Comparison of ENCODE assay signal across 18 cellular contexts in the genomic region with DNA sequence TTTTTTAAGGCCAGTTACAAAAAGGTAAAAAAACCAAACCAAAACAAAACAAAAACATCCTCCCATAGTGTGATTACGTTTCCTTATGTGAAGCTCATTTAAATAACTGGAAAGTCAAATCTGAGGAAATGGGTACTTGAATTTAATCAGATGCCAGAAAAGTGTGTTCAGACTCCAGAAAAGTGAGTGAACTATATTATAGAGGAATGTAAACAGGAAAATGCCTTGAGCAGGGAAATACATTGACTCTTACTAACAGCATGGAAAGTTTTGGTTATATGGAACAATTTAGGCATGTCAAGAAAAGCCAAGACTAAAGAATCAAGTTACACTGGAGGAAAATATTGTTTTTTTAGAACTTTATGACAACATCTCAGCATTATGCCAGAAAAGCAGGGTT. TPM values are rescaled to one million over a fixed set of nuclear protein-coding genes. Genes with fewer than 3 reads are reported as not detected.
DNase-seq lines count a peak whose midpoint lies in the region; ATAC-seq, FAIRE-seq and TF ChIP-seq lines count a peak whose summit lies in the region.
"Had no signal": no experiment of that assay in that cellular context is flagged by ENCODE, and none has a peak within 500 bp of the region (broad histone marks: within the 10 kb centered on the region; RNA-seq: fewer than 3 reads in every experiment).

No MANE protein-coding gene starts in this region.

- H2BK12ac ChIP-seq in H1 (ENCODE audit: low read depth, low read length) (no peak overlapping the region), neuronal stem cell (ENCODE audit: low read length) (no peak overlapping the region)

- peaks cover 14% of the 10 kb centered on the region for H3K4me1 Mint-ChIP-seq in osteocyte (ENCODE audit: unreplicated experiment)
- H3K4me1 Mint-ChIP-seq: central memory CD8-positive, alpha-beta T cell had no signal

- POLR2A ChIA-PET in H1 (lab: Charles Lee; ENCODE audit: partially characterized antibody), result interaction anchor here (1.5 kb wide), 1 partner anchor 18 kb away, joined by 3 read pairs; no protein-coding TSS in a partner anchor

- H2AK5ac ChIP-seq in H1 (ENCODE audit: low read depth, low read length) (no peak overlapping the region), neuronal stem cell (ENCODE audit: low read depth, low read length) (no peak overlapping the region)

- no peak overlapping the region for H3K9ac ChIP-seq in OCI-LY3 (ENCODE audit: low read length)
- no peak overlapping the region for H3K9ac ChIP-seq in H1 (replicated peaks in 1 of 4; ENCODE audit: extremely low read depth in 1 of 4, low read depth in 3 of 4, low read length in 3 of 4)
- no peak overlapping the region for H3K9ac ChIP-seq in neuronal stem cell (ENCODE audit: low read depth, low read length, poor library complexity)

- intact Hi-C loops in Right ventricle myocardium superior (cut with DNase I), result no loop called here

- no peak overlapping the region for H2BK20ac ChIP-seq in H1 (ENCODE audit: low read length)

- H4K20me1 ChIP-seq in OCI-LY3 (ENCODE audit: insufficient read depth, low read length), result no peaks in the 10 kb centered on the region
- no peaks in the 10 kb centered on the region for H4K20me1 ChIP-seq in H1 (replicated peaks in 1 of 2; ENCODE audit: control insufficient read depth in 1 of 2, insufficient read depth in 2 of 2, low read length in 2 of 2)

- H3K36me3 Mint-ChIP-seq in osteocyte (ENCODE audit: unreplicated experiment), result no peaks in the 10 kb centered on the region
- H3K36me3 Mint-ChIP-seq: CD8-positive, alpha-beta memory T cell had no signal

- no peak for ATAC-seq in Right ventricle myocardium superior (ENCODE audit: poor library complexity)
- ATAC-seq: stimulated activated naive CD8-positive, alpha-beta T cell treated with anti-CD3 and anti-CD28 coated beads, Interleukin-15, Interleukin-2, amounts not matched to agents 100 U/mL and 50 U/mL, for 24 hours had no signal

- no peak overlapping the region for H2BK120ac ChIP-seq in H1 (replicated peaks; ENCODE audit: low read depth, low read length)
- no peak overlapping the region for H2BK120ac ChIP-seq in neuronal stem cell (ENCODE audit: low read depth, low read length)

- peak; percentile 77 for DNase-seq in HCEC 1CT
- no peak for DNase-seq in H1 (ENCODE audit: low read depth in 1 of 2, low spot score in 2 of 2)
- no peak for DNase-seq in osteocyte (ENCODE audit: extremely low spot score, unreplicated experiment)
- DNase-seq in Right ventricle myocardium superior, result no peak
- DNase-seq in neuronal stem cell (ENCODE audit: low spot score), result no peak
- no peak for DNase-seq in NCI-H510A treated with DMSO at 0.1 percent for 48 hours (lab: John Stamatoyannopoulos, UW)
- DNase-seq: activated CD4-positive, CD25-positive, alpha-beta regulatory T cell treated with anti-CD3 and anti-CD28 coated beads, Interleukin-2, amount 50 U/mL, for 72 hours; activated CD8-positive, alpha-beta memory T cell treated with anti-CD3 and anti-CD28 coated beads, Interleukin-2, amount 50 U/mL, for 48 hours; CD8-positive, alpha-beta memory T cell; esophagus squamous epithelium; GOT3; MM.1S; NCI-H2107; sigmoid colon; stimulated activated naive CD8-positive, alpha-beta T cell treated with anti-CD3 and anti-CD28 coated beads, Interleukin-15, Interleukin-2, amounts not matched to agents 100 U/mL and 50 U/mL, for 24 hours had no signal

- H3K23me2 ChIP-seq in H1 (ENCODE audit: low read depth, low read length), result no peaks in the 10 kb centered on the region

- no peak overlapping the region for H2BK15ac ChIP-seq in H1 (ENCODE audit: low read length)
- no peak overlapping the region for H2BK15ac ChIP-seq in neuronal stem cell (ENCODE audit: low read length)

- H3K9me3 Mint-ChIP-seq in osteocyte (ENCODE audit: unreplicated experiment), result peaks cover 7% of the 10 kb centered on the region
- H3K9me3 Mint-ChIP-seq: central memory CD8-positive, alpha-beta T cell had no signal

- no peaks in the 10 kb centered on the region for H3K27me3 Mint-ChIP-seq in osteocyte (ENCODE audit: unreplicated experiment)

- H4K8ac ChIP-seq in H1 (ENCODE audit: extremely low read depth, insufficient read depth, low read length) (no peak overlapping the region), neuronal stem cell (ENCODE audit: low read depth, low read length) (no peak overlapping the region)

- no peaks in the 10 kb centered on the region for H3K27me3 ChIP-seq in OCI-LY3 (ENCODE audit: low read depth, low read length)
- no peaks in the 10 kb centered on the region for H3K27me3 ChIP-seq in H1 (replicated peaks in 1 of 4; ENCODE audit: control insufficient read depth in 3 of 4, extremely low read depth in 1 of 4, insufficient read depth in 3 of 4, low read length in 3 of 4)
- peaks cover 0 to 10% (median 0%) of the 10 kb centered on the region in 3 experiments for H3K27me3 ChIP-seq in neuronal stem cell (ENCODE audit: control insufficient read depth in 3 of 3, insufficient read depth in 3 of 3, low read depth in 1 of 3, low read length in 3 of 3)
- H3K27me3 ChIP-seq: esophagus squamous epithelium, sigmoid colon had no signal

- peak overlapping the region; percentile 61 for H3K27ac Mint-ChIP-seq in osteocyte (ENCODE audit: unreplicated experiment)
- H3K27ac Mint-ChIP-seq: activated naive CD4-positive, alpha-beta T cell treated with anti-CD3 and anti-CD28 coated beads, Interleukin-2, amount 50 U/mL, for 72 hours; CD8-positive, alpha-beta memory T cell had no signal

- H3K56ac ChIP-seq in H1 (replicated peaks; ENCODE audit: insufficient read length, low read depth, low read length), result no peak overlapping the region

- no peak overlapping the region for H2BK5ac ChIP-seq in H1 (ENCODE audit: low read depth, low read length)
- no peak overlapping the region for H2BK5ac ChIP-seq in neuronal stem cell (ENCODE audit: low read length)

- no peak for TF ChIP-seq CTCF in OCI-LY3 (IDR thresholded peaks at IDR 0.05; ENCODE audit: low read depth, low read length)
- no peak for TF ChIP-seq CTCF in H1 (IDR thresholded peaks at IDR 0.05; ENCODE audit: control extremely low read depth in 1 of 3, insufficient read depth in 1 of 3, low read depth in 1 of 3, low read length in 3 of 3)
- TF ChIP-seq CTCF in osteocyte (IDR thresholded peaks at IDR 0.05), result no peak

- TF ChIP-seq EP300 in H1 (IDR thresholded peaks at IDR 0.05; ENCODE audit: borderline replicate concordance in 1 of 2, low read depth in 2 of 2, low read length in 2 of 2), result no peak

- H3K79me1 ChIP-seq in H1 (ENCODE audit: low read depth, low read length) (no peaks in the 10 kb centered on the region), neuronal stem cell (ENCODE audit: low read depth, low read length) (no peaks in the 10 kb centered on the region)

- H3K36me3 ChIP-seq in OCI-LY3 (replicated peaks; ENCODE audit: low read depth, low read length), result no peaks in the 10 kb centered on the region
- no peaks in the 10 kb centered on the region for H3K36me3 ChIP-seq in H1 (ENCODE audit: control insufficient read depth in 2 of 4, insufficient read depth in 4 of 4, low read length in 3 of 4)
- H3K36me3 ChIP-seq in neuronal stem cell (replicated peaks in 1 of 2; ENCODE audit: control insufficient read depth in 2 of 2, insufficient read depth in 2 of 2, low read length in 2 of 2), result no peaks in the 10 kb centered on the region
- H3K36me3 ChIP-seq: esophagus squamous epithelium, sigmoid colon had no signal

- H3K4me3 ChIP-seq in OCI-LY3 (ENCODE audit: low read length) (no peak overlapping the region), H1 (ENCODE audit: extremely low read depth in 1 of 4, insufficient read depth in 2 of 4, low read depth in 3 of 4, low read length in 4 of 4) (no peak overlapping the region), neuronal stem cell (ENCODE audit: low read length in 2 of 2) (no peak overlapping the region)
- H3K4me3 ChIP-seq: esophagus squamous epithelium, sigmoid colon had no signal

- no peak overlapping the region for H3K4me3 Mint-ChIP-seq in osteocyte (ENCODE audit: unreplicated experiment)
- H3K4me3 Mint-ChIP-seq: CD8-positive, alpha-beta memory T cell; central memory CD8-positive, alpha-beta T cell had no signal

- no peak overlapping the region for H3K27ac ChIP-seq in OCI-LY3 (ENCODE audit: low read length)
- H3K27ac ChIP-seq in H1 (ENCODE audit: low read depth, low read length), result no peak overlapping the region
- no peak overlapping the region for H3K27ac ChIP-seq in neuronal stem cell (replicated peaks; ENCODE audit: low read length)
- H3K27ac ChIP-seq: esophagus squamous epithelium, sigmoid colon had no signal

- no peaks in the 10 kb centered on the region for H3K9me3 ChIP-seq in OCI-LY3 (ENCODE audit: insufficient read depth, low read length)
- H3K9me3 ChIP-seq in H1 (ENCODE audit: insufficient read depth in 2 of 2, low read depth in 1 of 2, low read length in 1 of 2), result no peaks in the 10 kb centered on the region
- no peaks in the 10 kb centered on the region for H3K9me3 ChIP-seq in neuronal stem cell (replicated peaks in 1 of 2; ENCODE audit: control insufficient read depth in 2 of 2, insufficient read depth in 1 of 2, low read depth in 1 of 2, low read length in 2 of 2)
- H3K9me3 ChIP-seq: esophagus squamous epithelium, sigmoid colon had no signal

- H3K23ac ChIP-seq in H1 (ENCODE audit: insufficient read length), result no peak overlapping the region
- no peak overlapping the region for H3K23ac ChIP-seq in neuronal stem cell (ENCODE audit: low read depth, low read length, poor library complexity)

- TF ChIP-seq POLR2A in H1 (IDR thresholded peaks at IDR 0.05; ENCODE audit: control extremely low read depth in 1 of 2, low read depth in 2 of 2, low read length in 2 of 2), result no peak

- H3K4ac ChIP-seq in H1 (replicated peaks; ENCODE audit: insufficient read length, low read depth, low read length), result no peak overlapping the region
- H3K4ac ChIP-seq in neuronal stem cell (ENCODE audit: low read length), result no peak overlapping the region

- H2AFZ ChIP-seq in OCI-LY3 (ENCODE audit: low read depth, low read length) (0 out of 2 replicates have a peak overlapping the region, but pooled peaks have one; percentile 6), H1 (ENCODE audit: low read length) (no peak overlapping the region), neuronal stem cell (ENCODE audit: low read length) (no peak overlapping the region)

- H4K5ac ChIP-seq in H1 (ENCODE audit: insufficient read length, low read depth, low read length), result no peak overlapping the region

- CTCF ChIA-PET in H1 (lab: Charles Lee; ENCODE audit: partially characterized antibody), result interaction anchor here (3.7 kb wide), 1 partner anchor 9 kb away, joined by 12 read pairs; a partner anchor contains a TSS

- H3K4me1 ChIP-seq in OCI-LY3 (ENCODE audit: low read length) (no peaks in the 10 kb centered on the region), H1 (replicated peaks in 1 of 4; ENCODE audit: control insufficient read depth in 3 of 4, insufficient read depth in 4 of 4, low read length in 3 of 4) (no peaks in the 10 kb centered on the region), neuronal stem cell (ENCODE audit: control insufficient read depth in 2 of 2, insufficient read depth in 1 of 2, low read depth in 1 of 2, low read length in 2 of 2) (no peaks in the 10 kb centered on the region)
- H3K4me1 ChIP-seq: esophagus squamous epithelium, sigmoid colon had no signal

- no peak overlapping the region for H3K4me2 ChIP-seq in OCI-LY3 (ENCODE audit: low read length)
- H3K4me2 ChIP-seq in H1 (ENCODE audit: insufficient read depth in 1 of 2, low read depth in 2 of 2, low read length in 2 of 2), result no peak overlapping the region
- no peak overlapping the region for H3K4me2 ChIP-seq in neuronal stem cell (ENCODE audit: insufficient read depth, low read length, poor library complexity, severe bottlenecking)

- FAIRE-seq in H1 (lab: Jason Lieb, UNC), result peak; percentile 62

- TF ChIP-seq RAD21 in H1 (IDR thresholded peaks at IDR 0.05 in 1 of 2, conservative IDR thresholded peaks at IDR 0.05 in 1 of 2; ENCODE audit: low read depth in 2 of 2, low read length in 2 of 2), result no peak

- H3K18ac ChIP-seq in H1 (ENCODE audit: extremely low read depth, low read length), result no peak overlapping the region
- no peak overlapping the region for H3K18ac ChIP-seq in neuronal stem cell (ENCODE audit: low read length)

- H3K79me2 ChIP-seq in OCI-LY3 (ENCODE audit: low read length), result no peaks in the 10 kb centered on the region
- no peaks in the 10 kb centered on the region for H3K79me2 ChIP-seq in H1 (ENCODE audit: control insufficient read depth in 1 of 2, insufficient read depth in 2 of 2, low read length in 2 of 2)

- 80% methylated on average over 1 of the region's 1 CpG; no CpG with 5 or more reads in 1 of the 2 experiments for WGBS in H1 (ENCODE audit: extremely low coverage in 1 of 2, insufficient coverage in 1 of 2, insufficient read length in 1 of 2, insufficient replicate concordance in 2 of 2, low coverage in 1 of 2, low lambda C conversion rate in 2 of 2, missing lambda C conversion rate in 1 of 2), 2 experiments
- WGBS in neuronal stem cell (ENCODE audit: extremely low coverage in 2 of 2, insufficient read length in 2 of 2, insufficient replicate concordance in 1 of 2), 2 donors, result no CpG with 5 or more reads among the region's 1 CpG

- H4K91ac ChIP-seq in H1 (replicated peaks; ENCODE audit: insufficient read length, low read length), result no peak overlapping the region
- no peak overlapping the region for H4K91ac ChIP-seq in neuronal stem cell (ENCODE audit: low read depth, low read length, poor library complexity)

- H3K14ac ChIP-seq in H1 (ENCODE audit: insufficient read length) (no peak overlapping the region), neuronal stem cell (ENCODE audit: low read length) (no peak overlapping the region)

RNA-seq across cellular contexts. Expression of gene RNF20, which starts 37.8 kb away (rescaled TPM):
- total RNA-seq in H1 (2021; fragmentation: NEBNext Ultra II Directional; extraction: Animal tissue kit (Norgen Biotek cat#: 25700)), result 61.9 and 65.2 TPM in 2 replicates
- 7.3 and 9.4 TPM in 2 replicates for polyA plus RNA-seq in H1 (2011; rRNA removed)
- 16.7 TPM for polyA plus RNA-seq in H1 (2011; cell fraction: cytosol; rRNA removed)
- 9.8 TPM for polyA plus RNA-seq in H1 (2011; cell fraction: nucleus; rRNA removed)
- 29.3 to 59.4 TPM (median 49.3 TPM) in 4 replicates for polyA plus RNA-seq in H1 (2012, experiment 1 of 2)
- 3.2 TPM for polyA plus RNA-seq in H1 (2012, experiment 2 of 2)
- 39.4 TPM for polyA plus RNA-seq in H1 (2013, experiment 1 of 2)
- 36.7 TPM for polyA plus RNA-seq in H1 (2013, experiment 2 of 2)
- polyA minus RNA-seq in H1 (2011; rRNA and poly(A)+ RNA removed), result 45.9 and 62.0 TPM in 2 replicates
- 21.4 TPM for polyA minus RNA-seq in H1 (2011; cell fraction: cytosol; rRNA and poly(A)+ RNA removed)
- polyA minus RNA-seq in H1 (2011; cell fraction: nucleus; rRNA and poly(A)+ RNA removed), result 34.2 TPM
- total RNA-seq in osteocyte (52.1 and 54.7 TPM in 2 replicates), Right ventricle myocardium superior (40.9 TPM)
- polyA plus RNA-seq in neuronal stem cell (2013, experiment 1 of 2), result 32.0 TPM
- polyA plus RNA-seq in neuronal stem cell (2013, experiment 2 of 2), result 31.1 TPM
